23 cellular contexts compared by ENCODE assay signal in genomic region chr15:79373068-79373467, GRCh38. TPM values are rescaled to one million over a fixed set of nuclear protein-coding genes. Genes with fewer than 3 reads are reported as not detected.
A peak's percentile ranks its signal among the peaks of the same experiment; 100 is the strongest.
DNase-seq lines count a peak whose midpoint lies in the region; ATAC-seq and TF ChIP-seq lines count a peak whose summit lies in the region.
"Had no signal": no experiment of that assay in that cellular context is flagged by ENCODE, and none has a peak within 500 bp of the region (broad histone marks: within the 10 kb centered on the region; RNA-seq: fewer than 3 reads in every experiment).

No MANE protein-coding gene starts in this region.

- ATAC-seq in GM18870 (IDR thresholded peaks at IDR 0.05; ENCODE audit: unreplicated experiment): no peak
- ATAC-seq: HCT116, K562 had no signal

- H3K4me1 ChIP-seq in endodermal cell (ENCODE audit: control insufficient read depth, insufficient read depth, low read length): peaks cover 28% of the 10 kb centered on the region

- no peak overlapping the region for H3K9ac ChIP-seq in endodermal cell (ENCODE audit: extremely low read depth, low read length, poor library complexity, severe bottlenecking)

- peaks cover 10% of the 10 kb centered on the region for H3K36me3 Mint-ChIP-seq in endodermal cell (ENCODE audit: low read depth)
- no peaks in the 10 kb centered on the region for H3K36me3 Mint-ChIP-seq in mesothelial cell of epicardium
- H3K36me3 Mint-ChIP-seq: CD8-positive, alpha-beta memory T cell had no signal

- DNase-seq in A172 (ENCODE audit: low spot score) (peak; percentile 14), NCI-H226 (peak; percentile 28), endodermal cell (no peak), mesothelial cell of epicardium (ENCODE audit: low spot score in 2 of 2, unreplicated experiment in 2 of 2) (no peak), kidney tubule cell (ENCODE audit: low spot score) (no peak), SHP77 treated with DMSO at 0.1 percent for 48 hours (lab: John Stamatoyannopoulos, UW) (no peak)
- DNase-seq: 8988T; Calu3; CD8-positive, alpha-beta memory T cell; GDM1; MM.1S; NCI-H1048; NCI-H1436; NCI-H187 treated with DMSO at 0.1 percent for 48 hours; NCI-H2227 treated with DMSO at 0.1 percent for 48 hours; NCI-H510A treated with DMSO at 0.1 percent for 48 hours; NCI-H748 treated with DMSO at 0.1 percent for 48 hours; SIG-M5 had no signal

- H3K27ac Mint-ChIP-seq in endodermal cell (no peak overlapping the region), mesothelial cell of epicardium (peak overlapping the region; percentile 43)
- H3K27ac Mint-ChIP-seq: CD8-positive, alpha-beta memory T cell had no signal

- no peaks in the 10 kb centered on the region for H3K27me3 ChIP-seq in endodermal cell (ENCODE audit: control insufficient read depth, insufficient read depth, low read length, poor library complexity, severe bottlenecking)

- WGBS in endodermal cell (ENCODE audit: insufficient coverage in 1 of 2, insufficient read length in 1 of 2), 2 experiments: no CpG with 5 or more reads among the region's 1 CpG

- H3K4me1 Mint-ChIP-seq in endodermal cell: peaks cover 69% of the 10 kb centered on the region
- peaks cover 38% of the 10 kb centered on the region for H3K4me1 Mint-ChIP-seq in mesothelial cell of epicardium
- H3K4me1 Mint-ChIP-seq: CD8-positive, alpha-beta memory T cell had no signal

- peak overlapping the region; percentile 63 for H3K4me3 ChIP-seq in endodermal cell (ENCODE audit: low read length)
- H3K4me3 ChIP-seq: K562 had no signal

- no peaks in the 10 kb centered on the region for H3K36me3 ChIP-seq in endodermal cell (ENCODE audit: control insufficient read depth, insufficient read depth, low read length)

- TF ChIP-seq CTCF in endodermal cell (conservative IDR thresholded peaks at IDR 0.05) (no peak), mesothelial cell of epicardium (IDR thresholded peaks at IDR 0.05; ENCODE audit: unreplicated experiment) (no peak)

- H3K4me3 Mint-ChIP-seq in endodermal cell (no peak overlapping the region), mesothelial cell of epicardium (no peak overlapping the region)
- H3K4me3 Mint-ChIP-seq: CD8-positive, alpha-beta memory T cell had no signal

- peaks cover 10% of the 10 kb centered on the region for H3K9me3 Mint-ChIP-seq in endodermal cell
- H3K9me3 Mint-ChIP-seq in mesothelial cell of epicardium: no peaks in the 10 kb centered on the region
- H3K9me3 Mint-ChIP-seq: CD8-positive, alpha-beta memory T cell had no signal

- H3K27me3 Mint-ChIP-seq in endodermal cell (ENCODE audit: insufficient read depth) (no peaks in the 10 kb centered on the region), mesothelial cell of epicardium (ENCODE audit: low read depth) (no peaks in the 10 kb centered on the region)
- H3K27me3 Mint-ChIP-seq: CD8-positive, alpha-beta memory T cell had no signal

- peaks cover 18% of the 10 kb centered on the region for H3K9me3 ChIP-seq in endodermal cell (ENCODE audit: control insufficient read depth, low read length)

- no peak overlapping the region for H3K27ac ChIP-seq in endodermal cell (ENCODE audit: low read depth, low read length)
- H3K27ac ChIP-seq: C4-2B, RWPE1 had no signal

RNA-seq across cellular contexts. Expression of gene MINAR1, which starts 59.1 kb away (rescaled TPM):
- 0.09 and 0.79 TPM in 2 replicates for total RNA-seq in A172 (2014; rRNA removed; shearing (Covaris generic))
- 1 to 10 TPM; 1.1 to 1.2 TPM for total RNA-seq in endodermal cell
- polyA plus RNA-seq in endodermal cell (2013, experiment 1 of 2): 2.2 TPM
- polyA plus RNA-seq in endodermal cell (2013, experiment 2 of 2): 2.2 TPM
- total RNA-seq in mesothelial cell of epicardium: 2.2 to 2.6 TPM (median 2.4 TPM) in 3 replicates
- polyA plus RNA-seq: CD8-positive, alpha-beta memory T cell had no signal

Comparison
In these comparisons a context has a peak if more than half of its experiments do, and no peak if none do; other contexts are left out.
1. DNase-seq: peak in A172 (single experiment) and NCI-H226 (single experiment); none in endodermal cell (single experiment), mesothelial cell of epicardium (0 of 2), kidney tubule cell (single experiment) and SHP77 treated with DMSO at 0.1 percent for 48 hours (single experiment).